ENCODE assay signal across 1 cellular context in the genomic region with DNA sequence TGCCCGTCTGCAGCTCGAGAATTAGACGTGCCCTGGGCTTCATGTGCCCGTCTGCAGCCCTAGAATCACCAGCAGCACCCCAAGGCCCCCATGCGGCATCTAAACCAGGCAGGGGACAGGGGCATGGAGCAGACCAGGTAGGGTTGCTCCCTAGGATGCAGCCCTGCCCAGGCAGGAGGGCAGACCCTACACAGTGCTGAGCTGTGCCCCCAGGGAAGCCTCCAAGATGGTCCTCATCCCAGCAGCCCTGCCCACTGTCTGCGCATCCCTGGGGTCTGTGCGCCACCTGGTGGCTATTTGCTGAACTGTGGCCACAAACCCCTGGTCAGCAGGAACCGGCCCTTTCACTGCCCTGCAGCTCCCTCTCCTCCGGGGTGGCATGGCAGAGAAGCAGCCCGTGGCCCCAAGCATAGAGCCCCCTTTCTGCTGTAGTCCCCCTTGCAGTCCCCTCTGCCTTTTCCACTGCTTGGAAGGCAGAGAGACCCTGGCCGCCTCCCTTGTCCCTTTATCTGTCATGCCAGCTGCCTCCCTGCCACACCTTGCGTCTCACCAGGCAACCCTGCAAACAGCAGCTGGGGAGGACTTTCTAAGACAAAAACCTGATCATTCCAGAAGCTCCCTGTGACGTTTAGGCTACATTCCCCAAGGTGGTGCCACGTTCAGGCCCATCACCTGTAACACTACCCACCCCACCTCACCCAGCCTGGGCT.
TF ChIP-seq lines count a peak whose summit lies in the region.

No MANE protein-coding gene starts in this region.

TF ChIP-seq in HCT116, 20 proteins besides CTCF, POLR2A, EP300 and RAD21 (continued from another document):
- TF ChIP-seq ELF1 (IDR thresholded peaks at IDR 0.05; ENCODE audit: borderline replicate concordance, low read depth) (no peak), SRF (IDR thresholded peaks at IDR 0.05; ENCODE audit: low read depth) (no peak), CBX3 (IDR thresholded peaks at IDR 0.05; ENCODE audit: low read depth) (no peak), YY1 (IDR thresholded peaks at IDR 0.05; ENCODE audit: extremely low read depth, insufficient replicate concordance, low read depth, low read length) (no peak), EZH2 (IDR thresholded peaks at IDR 0.05) (no peak), SP1 (IDR thresholded peaks at IDR 0.05; ENCODE audit: low read depth) (no peak), EGR1 (IDR thresholded peaks at IDR 0.05; ENCODE audit: low read depth) (no peak), TCF7L2 (IDR thresholded peaks at IDR 0.05; ENCODE audit: borderline replicate concordance, extremely low read depth, insufficient read depth, insufficient read length) (no peak), POLR2AphosphoS5 (IDR thresholded peaks at IDR 0.05; ENCODE audit: low read depth, low read length) (no peak), SIN3A (IDR thresholded peaks at IDR 0.05; ENCODE audit: low read depth) (no peak)
